8 cellular contexts compared by ENCODE assay signal in the genomic region with DNA sequence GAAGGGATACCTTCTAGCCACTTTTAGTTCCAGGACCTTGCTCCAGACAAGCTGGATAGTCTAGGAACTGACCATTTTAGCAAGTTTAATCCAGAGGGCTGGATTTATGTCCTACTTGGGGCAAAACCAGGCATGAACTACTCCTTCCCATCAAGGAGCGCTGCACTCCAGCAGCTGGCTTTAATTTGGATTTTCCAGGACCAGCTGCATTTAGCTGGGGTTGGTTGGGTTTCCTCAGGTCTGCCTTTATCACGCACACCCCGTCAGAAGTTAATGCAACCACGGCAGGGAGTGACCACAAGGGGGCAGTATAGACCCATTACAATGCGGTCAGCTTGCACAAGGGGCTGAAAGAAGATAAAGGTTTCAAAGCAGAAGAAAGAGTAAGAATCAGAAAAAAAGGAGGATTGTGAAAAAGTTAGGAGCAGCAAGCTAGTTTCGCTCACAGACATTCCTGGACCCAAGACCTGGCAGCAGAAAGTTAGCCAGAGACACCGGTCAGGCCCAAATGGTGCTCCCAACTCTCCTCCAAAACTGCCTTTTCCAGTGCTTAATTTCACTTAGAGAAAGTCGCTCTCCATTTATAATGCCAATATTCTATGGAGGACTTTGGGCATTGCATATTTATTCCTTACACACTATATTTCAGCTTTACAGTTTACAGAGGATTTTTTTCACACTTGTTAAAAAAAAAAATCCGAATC. TPM values are rescaled to one million over a fixed set of nuclear protein-coding genes. Genes with fewer than 3 reads are reported as not detected.
A peak's percentile ranks its signal among the peaks of the same experiment; 100 is the strongest.
DNase-seq lines count a peak whose midpoint lies in the region; ATAC-seq lines count a peak whose summit lies in the region.

No MANE protein-coding gene starts in this region.

- H3K4me3 Mint-ChIP-seq in natural killer cell treated with Interleukin-12 subunit alpha and Interleukin-12 subunit beta and Interleukin-15 and Interleukin-18, amount 100 ng/mL, for 72 hours, result no peak overlapping the region
- no peak overlapping the region for H3K4me3 Mint-ChIP-seq in stimulated activated effector memory CD8-positive, alpha-beta T cell treated with anti-CD3 and anti-CD28 coated beads, Interleukin-12 subunit alpha, Interleukin-12 subunit beta, amount 100 ng/mL, for 72 hours

- H3K27ac Mint-ChIP-seq in natural killer cell treated with Interleukin-12 subunit alpha and Interleukin-12 subunit beta and Interleukin-15 and Interleukin-18, amount 100 ng/mL, for 72 hours, result peak overlapping the region; percentile 73 to 78
- no peak overlapping the region for H3K27ac Mint-ChIP-seq in stimulated activated effector memory CD8-positive, alpha-beta T cell treated with anti-CD3 and anti-CD28 coated beads, Interleukin-12 subunit alpha, Interleukin-12 subunit beta, amount 100 ng/mL, for 72 hours

- H3K27me3 Mint-ChIP-seq in natural killer cell treated with Interleukin-12 subunit alpha and Interleukin-12 subunit beta and Interleukin-15 and Interleukin-18, amount 100 ng/mL, for 72 hours, result no peaks in the 10 kb centered on the region

- peaks cover 21 to 25% of the 10 kb centered on the region in 2 donors for H3K4me1 Mint-ChIP-seq in natural killer cell treated with Interleukin-12 subunit alpha and Interleukin-12 subunit beta and Interleukin-15 and Interleukin-18, amount 100 ng/mL, for 72 hours (ENCODE audit: low read depth in 2 of 2)
- peaks cover 44% of the 10 kb centered on the region for H3K4me1 Mint-ChIP-seq in stimulated activated effector memory CD8-positive, alpha-beta T cell treated with anti-CD3 and anti-CD28 coated beads, Interleukin-12 subunit alpha, Interleukin-12 subunit beta, amount 100 ng/mL, for 72 hours

- DNase-seq in EH (ENCODE audit: low read depth), result peak; percentile 94
- DNase-seq in KG1 (lab: John Stamatoyannopoulos, UW), result peak; percentile 81
- DNase-seq in OCI-M2 (lab: John Stamatoyannopoulos, UW; ENCODE audit: unreplicated experiment), result peak; percentile 38
- DNase-seq in activated T-cell treated with anti-CD3 and anti-CD28 coated beads for 1 hour (ENCODE audit: low read depth), result peak; percentile 77
- DNase-seq in natural killer cell treated with Interleukin-12 subunit alpha and Interleukin-12 subunit beta and Interleukin-15 and Interleukin-18, amount 100 ng/mL, for 72 hours (ENCODE audit: low spot score), result peak; percentile 84
- peak; percentile 81 to 91 for DNase-seq in stimulated activated effector memory CD8-positive, alpha-beta T cell treated with anti-CD3 and anti-CD28 coated beads, Interleukin-12 subunit alpha, Interleukin-12 subunit beta, amount 100 ng/mL, for 72 hours (ENCODE audit: low spot score in 2 of 2)

- peak; percentile 55 for ATAC-seq in esophagus mucosa
- ATAC-seq in natural killer cell treated with Interleukin-12 subunit alpha and Interleukin-12 subunit beta and Interleukin-15 and Interleukin-18, amount 100 ng/mL, for 72 hours, result peak; percentile 77 to 83
- ATAC-seq in stimulated activated effector memory CD8-positive, alpha-beta T cell treated with anti-CD3 and anti-CD28 coated beads, Interleukin-12 subunit alpha, Interleukin-12 subunit beta, amount 100 ng/mL, for 72 hours, result peak; percentile 76
- no peak for ATAC-seq in HG02870 (IDR thresholded peaks at IDR 0.05; ENCODE audit: unreplicated experiment)

- no peaks in the 10 kb centered on the region for H3K9me3 Mint-ChIP-seq in natural killer cell treated with Interleukin-12 subunit alpha and Interleukin-12 subunit beta and Interleukin-15 and Interleukin-18, amount 100 ng/mL, for 72 hours
- H3K9me3 Mint-ChIP-seq in stimulated activated effector memory CD8-positive, alpha-beta T cell treated with anti-CD3 and anti-CD28 coated beads, Interleukin-12 subunit alpha, Interleukin-12 subunit beta, amount 100 ng/mL, for 72 hours, result no peaks in the 10 kb centered on the region

- H3K36me3 Mint-ChIP-seq in natural killer cell treated with Interleukin-12 subunit alpha and Interleukin-12 subunit beta and Interleukin-15 and Interleukin-18, amount 100 ng/mL, for 72 hours, result no peaks in the 10 kb centered on the region
- H3K36me3 Mint-ChIP-seq in stimulated activated effector memory CD8-positive, alpha-beta T cell treated with anti-CD3 and anti-CD28 coated beads, Interleukin-12 subunit alpha, Interleukin-12 subunit beta, amount 100 ng/mL, for 72 hours, result peaks cover 6% of the 10 kb centered on the region

RNA-seq across cellular contexts. Expression of a gene that starts 40.1 kb away (rescaled TPM):
- 13.3 TPM for total RNA-seq in esophagus mucosa
- 10 to 100 TPM; 31.1 to 33.3 TPM for total RNA-seq in natural killer cell treated with Interleukin-12 subunit alpha and Interleukin-12 subunit beta and Interleukin-15 and Interleukin-18, amount 100 ng/mL, for 72 hours

RNA-seq across cellular contexts. Expression of a gene that starts 40.4 kb away (rescaled TPM):
- 11.7 TPM for total RNA-seq in esophagus mucosa
- 10 to 100 TPM; 32.9 to 41.9 TPM for total RNA-seq in natural killer cell treated with Interleukin-12 subunit alpha and Interleukin-12 subunit beta and Interleukin-15 and Interleukin-18, amount 100 ng/mL, for 72 hours

Comparison
In these comparisons a context has a peak if more than half of its experiments do, and no peak if none do; other contexts are left out.
1. DNase-seq: peak in every context shown above with its lines; median percentile 94 in EH; 86 in stimulated activated effector memory CD8-positive, alpha-beta T cell treated with anti-CD3 and anti-CD28 coated beads, Interleukin-12 subunit alpha, Interleukin-12 subunit beta, amount 100 ng/mL, for 72 hours; 84 in natural killer cell treated with Interleukin-12 subunit alpha and Interleukin-12 subunit beta and Interleukin-15 and Interleukin-18, amount 100 ng/mL, for 72 hours; 81 in KG1; 77 in activated T-cell treated with anti-CD3 and anti-CD28 coated beads for 1 hour; 38 in OCI-M2.